In genomic region chr4:1806223-1806564, GRCh38 we compare ENCODE assay signal across 17 cellular contexts. TPM values are rescaled to one million over a fixed set of nuclear protein-coding genes. Genes with fewer than 3 reads are reported as not detected.
DNase-seq lines count a peak whose midpoint lies in the region; ATAC-seq, FAIRE-seq and TF ChIP-seq lines count a peak whose summit lies in the region.
"Had no signal": no experiment of that assay in that cellular context is flagged by ENCODE, and none has a peak within 500 bp of the region (broad histone marks: within the 10 kb centered on the region; RNA-seq: fewer than 3 reads in every experiment).

No MANE protein-coding gene starts in this region.

- peaks cover 19% of the 10 kb centered on the region; the same call in 1 of the 2 replicates for H4K20me1 ChIP-seq in HepG2 (ENCODE audit: insufficient read depth, low read length)

- H3K4me2 ChIP-seq in HepG2 (ENCODE audit: low read depth, low read length): no peak overlapping the region
- H3K4me2 ChIP-seq: KMS-11 had no signal

- no peaks in the 10 kb centered on the region for H3K4me1 Mint-ChIP-seq in activated naive CD4-positive, alpha-beta T cell treated with anti-CD3 and anti-CD28 coated beads for 36 hours (ENCODE audit: low read depth)

- no peaks in the 10 kb centered on the region for H3K27me3 ChIP-seq in HepG2 (ENCODE audit: control insufficient read depth in 1 of 2, insufficient read depth in 2 of 2, low read length in 2 of 2)

- no peak overlapping the region for H3K4me3 ChIP-seq in HepG2 (replicated peaks in 1 of 3; ENCODE audit: insufficient read depth in 1 of 3, low read depth in 2 of 3, low read length in 3 of 3)
- H3K4me3 ChIP-seq: GM23248, HAP-1 had no signal

- H3K36me3 Mint-ChIP-seq in activated naive CD4-positive, alpha-beta T cell treated with anti-CD3 and anti-CD28 coated beads for 36 hours (ENCODE audit: low read depth): no peaks in the 10 kb centered on the region
- H3K36me3 Mint-ChIP-seq: CD8-positive, alpha-beta T cell had no signal

- no TSS peak for BruUV-seq in HepG2 (replicated peaks; lab: Mats Ljungman, UMichigan)

- H3K9me3 Mint-ChIP-seq in activated naive CD4-positive, alpha-beta T cell treated with anti-CD3 and anti-CD28 coated beads for 36 hours: no peaks in the 10 kb centered on the region
- H3K9me3 Mint-ChIP-seq: CD8-positive, alpha-beta T cell had no signal

- WGBS in HepG2 (ENCODE audit: low lambda C conversion rate): 97% methylated on average over 6 of the region's 11 CpGs

- no peak overlapping the region for H2AFZ ChIP-seq in HepG2 (ENCODE audit: low read length)
- H2AFZ ChIP-seq: GM23248 had no signal

- intact Hi-C loops in HepG2 (cut with micrococcal nuclease; ENCODE audit: unreplicated experiment): no loop called here
- intact Hi-C loops in activated naive CD4-positive, alpha-beta T cell treated with anti-CD3 and anti-CD28 coated beads for 36 hours (cut with micrococcal nuclease): no loop called here

- no peaks in the 10 kb centered on the region for H3K79me2 ChIP-seq in HepG2 (ENCODE audit: insufficient read depth, low read length)

- no peak overlapping the region for H3K4me3 Mint-ChIP-seq in activated naive CD4-positive, alpha-beta T cell treated with anti-CD3 and anti-CD28 coated beads for 36 hours
- H3K4me3 Mint-ChIP-seq: CD8-positive, alpha-beta T cell had no signal

- in situ Hi-C loops in HepG2 (cut with HindIII; ENCODE audit: extremely low pct_ligation_motif_present, low pct_unique_long_range_greater_than_20kb): loop anchor here (10.0 kb wide), 1 partner anchor 51 kb away; no protein-coding TSS in a partner anchor

- TF ChIP-seq RAD21 in HepG2 (CRISPR knock-in tag; IDR thresholded peaks at IDR 0.05): no peak

- no peaks in the 10 kb centered on the region for H3K9me3 ChIP-seq in HepG2 (ENCODE audit: low read length)
- H3K9me3 ChIP-seq: HAP-1 had no signal

- no peak for TF ChIP-seq POLR2A in HepG2 (IDR thresholded peaks at IDR 0.05; ENCODE audit: insufficient read depth in 1 of 2, low read depth in 2 of 2, low read length in 2 of 2)

- TF ChIP-seq CTCF in RWPE1 (conservative IDR thresholded peaks at IDR 0.05; ENCODE audit: low read depth): no peak
- no peak for TF ChIP-seq CTCF in HepG2 (CRISPR knock-in tag; IDR thresholded peaks at IDR 0.05)

- POLR2A ChIA-PET in RWPE1 (lab: Yijun Ruan, JAX; ENCODE audit: low non-redundant PET) (no interaction called here), HepG2 (lab: Yijun Ruan, JAX) (interaction anchor here (0.6 to 8.0 kb wide), 6 partner anchors 10 to 60 kb away, joined by 3 to 119 read pairs (median 6); partner anchors contain the start of gene FGFR3)

- DNase-seq in ELF-1 (ENCODE audit: low read depth, low spot score) (peak; percentile 3), RWPE1 (ENCODE audit: low spot score) (no peak), HepG2 (ENCODE audit: low spot score) (no peak), NCI-H1694 treated with DMSO at 0.1 percent for 48 hours (lab: John Stamatoyannopoulos, UW) (no peak)
- no peak for DNase-seq in activated naive CD4-positive, alpha-beta T cell treated with anti-CD3 and anti-CD28 coated beads for 36 hours
- DNase-seq: ACHN; AML-193; Calu3; CD8-positive, alpha-beta T cell; GDM1; GM23248 had no signal

- peaks cover 28 to 51% of the 10 kb centered on the region in 2 experiments for H3K36me3 ChIP-seq in HepG2 (replicated peaks in 1 of 2; ENCODE audit: control insufficient read depth in 1 of 2, insufficient read depth in 2 of 2, low read length in 2 of 2)

- no peak for ATAC-seq in HepG2
- no peak for ATAC-seq in HG02642 (IDR thresholded peaks at IDR 0.05; ENCODE audit: poor library complexity, unreplicated experiment)
- ATAC-seq: CD8-positive, alpha-beta T cell had no signal

- FAIRE-seq in HepG2 (lab: Jason Lieb, UNC): no peak
- FAIRE-seq: A204.1, GM12892, GM18507 had no signal

- CTCF ChIA-PET in RWPE1 (lab: Yijun Ruan, JAX): interaction anchor here (1.6 kb wide), 1 partner anchor 58 kb away, joined by 3 read pairs; no protein-coding TSS in a partner anchor
- CTCF ChIA-PET in HepG2 (lab: Yijun Ruan, JAX; ENCODE audit: low intra/inter-chr PET ratio, low total read pairs): no interaction called here
- CTCF ChIA-PET in activated naive CD4-positive, alpha-beta T cell treated with anti-CD3 and anti-CD28 coated beads for 36 hours (lab: Charles Lee): interaction anchor here (0.6 kb wide), 1 partner anchor 12 kb away, joined by 3 read pairs; no protein-coding TSS in a partner anchor

- TF ChIP-seq EP300 in HepG2 (IDR thresholded peaks at IDR 0.05; ENCODE audit: low read depth in 2 of 2, low read length in 2 of 2) (no peak), HepG2 (CRISPR knock-in tag; IDR thresholded peaks at IDR 0.05; ENCODE audit: borderline replicate concordance) (no peak)

- H3K9ac ChIP-seq in HepG2 (ENCODE audit: insufficient read depth, low read depth, low read length): no peak overlapping the region
- H3K9ac ChIP-seq: GM23248, KMS-11 had no signal

- H3K4me1 ChIP-seq in HepG2 (ENCODE audit: insufficient read depth, low read length): peaks cover 39% of the 10 kb centered on the region
- H3K4me1 ChIP-seq: HAP-1 had no signal

- H3K27me3 Mint-ChIP-seq in activated naive CD4-positive, alpha-beta T cell treated with anti-CD3 and anti-CD28 coated beads for 36 hours (ENCODE audit: low read depth): no peaks in the 10 kb centered on the region

- peak overlapping the region; percentile 91 for H3K27ac ChIP-seq in RWPE1
- no peak overlapping the region for H3K27ac ChIP-seq in HepG2 (ENCODE audit: extremely low read length, insufficient read depth, low read length)
- H3K27ac ChIP-seq: GM23248, KMS-11 had no signal

- H3K27ac Mint-ChIP-seq in activated naive CD4-positive, alpha-beta T cell treated with anti-CD3 and anti-CD28 coated beads for 36 hours: no peak overlapping the region
- H3K27ac Mint-ChIP-seq: CD8-positive, alpha-beta T cell had no signal

TF ChIP-seq in HepG2, 621 proteins besides CTCF, POLR2A, EP300 and RAD21 (continues in another document):
- TF ChIP-seq ZSCAN31 (CRISPR knock-in tag; IDR thresholded peaks at IDR 0.05; ENCODE audit: low read depth): no peak
- TF ChIP-seq POLR2G (IDR thresholded peaks at IDR 0.05; ENCODE audit: low read depth, low read length): 0 out of 2 replicates have a peak, but pooled peaks have one; percentile 30
- TF ChIP-seq FIP1L1 (IDR thresholded peaks at IDR 0.05; ENCODE audit: borderline replicate concordance, insufficient read depth, low read depth, low read length): no peak
- no peak for TF ChIP-seq ATAD3A (CRISPR knock-in tag; IDR thresholded peaks at IDR 0.05)

RNA-seq across cellular contexts. Expression of gene FGFR3, which starts 13.1 kb away (rescaled TPM):
- 40.2 and 103 TPM in 2 replicates for total RNA-seq in HepG2 (2016; rRNA removed; fragmentation: Illumina TruSeq; extraction: Trizol)
- total RNA-seq in HepG2 (2016; cell fraction: cytosol; rRNA removed; fragmentation: Illumina TruSeq; extraction: Trizol; ENCODE audit: low read depth): 18.3 and 22.4 TPM in 2 replicates
- 38.7 and 106 TPM in 2 replicates for total RNA-seq in HepG2 (2016; cell fraction: insoluble cytoplasmic fraction; rRNA removed; fragmentation: Illumina TruSeq; extraction: Trizol)
- total RNA-seq in HepG2 (2016; cell fraction: membrane; rRNA removed; fragmentation: Illumina TruSeq; extraction: Trizol): 39.4 and 45.4 TPM in 2 replicates
- total RNA-seq in HepG2 (2016; cell fraction: nucleus; rRNA removed; fragmentation: Illumina TruSeq; extraction: Trizol): 114 and 144 TPM in 2 replicates
- 109 and 159 TPM in 2 replicates for polyA plus RNA-seq in HepG2 (2011; rRNA removed)
- polyA plus RNA-seq in HepG2 (2011; cell fraction: cytosol; rRNA removed): 87.8 and 132 TPM in 2 replicates
- polyA plus RNA-seq in HepG2 (2011; cell fraction: nucleus; rRNA removed): 914 and 1,354 TPM in 2 replicates
- 127 and 140 TPM in 2 replicates for polyA plus RNA-seq in HepG2 (2012)
- 6.7 and 7.6 TPM in 2 replicates for polyA plus RNA-seq in HepG2 (2016; cell fraction: cytosol; fragmentation: Illumina TruSeq; extraction: Trizol; ENCODE audit: low read depth)
- 36.5 and 42.1 TPM in 2 replicates for polyA plus RNA-seq in HepG2 (2016; cell fraction: insoluble cytoplasmic fraction; fragmentation: Illumina TruSeq; extraction: Trizol; ENCODE audit: low read depth)
- 24.3 and 24.6 TPM in 2 replicates for polyA plus RNA-seq in HepG2 (2016; cell fraction: membrane; fragmentation: Illumina TruSeq; extraction: Trizol; ENCODE audit: low read depth)
- 393 and 407 TPM in 2 replicates for polyA plus RNA-seq in HepG2 (2016; cell fraction: nucleus; fragmentation: Illumina TruSeq; extraction: Trizol; ENCODE audit: insufficient read depth, low read depth)
- 7.3 and 222 TPM in 2 replicates for polyA minus RNA-seq in HepG2 (2011; rRNA and poly(A)+ RNA removed; ENCODE audit: low replicate concordance)
- 97.8 and 100 TPM in 2 replicates for polyA minus RNA-seq in HepG2 (2011; cell fraction: cytosol; rRNA and poly(A)+ RNA removed)
- 130 and 153 TPM in 2 replicates for polyA minus RNA-seq in HepG2 (2011; cell fraction: nucleus; rRNA and poly(A)+ RNA removed)
- total RNA-seq in activated naive CD4-positive, alpha-beta T cell treated with anti-CD3 and anti-CD28 coated beads for 36 hours: under 1 TPM; 0.27 to 0.52 TPM
- total RNA-seq: CD8-positive, alpha-beta T cell had no signal

RNA-seq across cellular contexts. Expression of gene LETM1, which starts 49.8 kb away (rescaled TPM):
- total RNA-seq in HepG2 (2016; rRNA removed; fragmentation: Illumina TruSeq; extraction: Trizol): 29.4 and 41.6 TPM in 2 replicates
- total RNA-seq in HepG2 (2016; cell fraction: cytosol; rRNA removed; fragmentation: Illumina TruSeq; extraction: Trizol; ENCODE audit: low read depth): 5.3 and 7.1 TPM in 2 replicates
- total RNA-seq in HepG2 (2016; cell fraction: insoluble cytoplasmic fraction; rRNA removed; fragmentation: Illumina TruSeq; extraction: Trizol): 25.4 and 43.2 TPM in 2 replicates
- total RNA-seq in HepG2 (2016; cell fraction: membrane; rRNA removed; fragmentation: Illumina TruSeq; extraction: Trizol): 10.6 and 10.8 TPM in 2 replicates
- 39.8 and 46.4 TPM in 2 replicates for total RNA-seq in HepG2 (2016; cell fraction: nucleus; rRNA removed; fragmentation: Illumina TruSeq; extraction: Trizol)
- polyA plus RNA-seq in HepG2 (2011; rRNA removed): 9.7 and 14.7 TPM in 2 replicates
- polyA plus RNA-seq in HepG2 (2011; cell fraction: cytosol; rRNA removed): 6.3 and 8.5 TPM in 2 replicates
- 56.2 and 61.1 TPM in 2 replicates for polyA plus RNA-seq in HepG2 (2011; cell fraction: nucleus; rRNA removed)
- 12.6 and 16.7 TPM in 2 replicates for polyA plus RNA-seq in HepG2 (2012)
- 1.6 and 2.1 TPM in 2 replicates for polyA plus RNA-seq in HepG2 (2016; cell fraction: cytosol; fragmentation: Illumina TruSeq; extraction: Trizol; ENCODE audit: low read depth)
- polyA plus RNA-seq in HepG2 (2016; cell fraction: insoluble cytoplasmic fraction; fragmentation: Illumina TruSeq; extraction: Trizol; ENCODE audit: low read depth): 14.8 and 19.6 TPM in 2 replicates
- 3.7 and 4.3 TPM in 2 replicates for polyA plus RNA-seq in HepG2 (2016; cell fraction: membrane; fragmentation: Illumina TruSeq; extraction: Trizol; ENCODE audit: low read depth)
- polyA plus RNA-seq in HepG2 (2016; cell fraction: nucleus; fragmentation: Illumina TruSeq; extraction: Trizol; ENCODE audit: insufficient read depth, low read depth): 74.4 and 84.9 TPM in 2 replicates
- polyA minus RNA-seq in HepG2 (2011; rRNA and poly(A)+ RNA removed; ENCODE audit: low replicate concordance): 41.3 and 51.6 TPM in 2 replicates
- 26.3 and 30.1 TPM in 2 replicates for polyA minus RNA-seq in HepG2 (2011; cell fraction: cytosol; rRNA and poly(A)+ RNA removed)
- polyA minus RNA-seq in HepG2 (2011; cell fraction: nucleus; rRNA and poly(A)+ RNA removed): 21.1 and 31.3 TPM in 2 replicates
- total RNA-seq in activated naive CD4-positive, alpha-beta T cell treated with anti-CD3 and anti-CD28 coated beads for 36 hours: 10 to 100 TPM; 36.3 to 40.5 TPM

Comparison
In these comparisons a context has a peak if more than half of its experiments do, and no peak if none do; other contexts are left out.
1. RNA of gene FGFR3, which starts 13.1 kb away (total RNA-seq): 18.3 to 144 TPM in HepG2; 0.27 to 0.52 TPM in activated naive CD4-positive, alpha-beta T cell treated with anti-CD3 and anti-CD28 coated beads for 36 hours; every median in the first group is over 10 times any median in the second.